8 cellular contexts compared by ENCODE assay signal in the genomic region with DNA sequence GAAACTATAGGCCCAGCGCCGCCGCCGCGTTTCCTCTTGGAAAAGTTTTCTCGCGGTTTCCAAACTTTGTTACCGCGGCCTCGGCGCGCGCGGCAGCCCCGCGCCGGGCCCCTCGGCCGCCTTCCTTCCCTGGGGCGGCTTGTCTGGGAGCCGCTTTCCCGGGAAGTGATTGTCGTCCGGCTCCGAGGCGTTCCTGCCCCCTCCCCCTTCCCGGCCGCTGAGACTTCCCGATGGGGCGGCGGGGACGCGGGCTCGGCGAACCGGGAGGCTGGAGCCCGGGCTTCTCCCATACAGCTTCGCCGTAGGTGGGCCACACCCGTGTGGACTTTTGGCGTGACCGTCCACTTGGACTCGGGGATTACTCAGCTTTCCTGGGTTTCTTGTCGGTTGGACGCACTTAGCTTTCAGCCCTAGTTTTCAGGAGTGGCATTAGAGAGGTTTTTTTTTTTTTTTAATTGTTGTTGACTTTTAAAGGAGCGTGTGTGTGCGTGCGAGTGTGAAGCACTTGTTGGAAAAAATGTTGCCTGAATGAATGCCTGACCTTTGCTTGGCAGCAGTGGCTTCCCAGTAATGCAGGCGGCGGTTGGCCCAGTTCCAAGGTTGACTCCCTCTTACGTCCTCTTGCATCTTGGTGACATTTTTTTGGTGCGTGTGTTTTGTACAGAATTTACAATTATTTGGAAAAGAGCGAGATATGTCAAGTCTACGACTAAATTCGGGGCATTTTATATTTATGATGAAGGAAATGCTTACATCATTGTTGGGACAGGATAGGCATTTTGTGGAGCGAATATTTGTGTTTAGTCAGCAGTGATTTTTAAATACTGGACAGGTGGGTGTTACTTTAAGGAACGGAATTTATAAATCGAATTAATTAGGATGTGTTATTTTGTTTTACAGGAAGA. TPM values are rescaled to one million over a fixed set of nuclear protein-coding genes. Genes with fewer than 3 reads are reported as not detected.
A peak's percentile ranks its signal among the peaks of the same experiment; 100 is the strongest.
DNase-seq lines count a peak whose midpoint lies in the region; TF ChIP-seq lines count a peak whose summit lies in the region.

No MANE protein-coding gene starts in this region.

- peaks cover 6% of the 10 kb centered on the region; the same call in 1 of the 2 replicates for H3K27me3 Mint-ChIP-seq in HFFc6 (ENCODE audit: insufficient read depth)
- peaks cover 16% of the 10 kb centered on the region for H3K27me3 Mint-ChIP-seq in activated CD4-positive, alpha-beta memory T cell treated with anti-CD3 and anti-CD28 coated beads, Interleukin-2, amount 10 ng/mL, durations not matched to agents 7 days and 5 days

- peak; percentile 68 for DNase-seq in DMS114 treated with DMSO at 0.1 percent for 48 hours (lab: John Stamatoyannopoulos, UW; ENCODE audit: unreplicated experiment)
- DNase-seq in HFFc6: peak; percentile 84
- peak; percentile 72 for DNase-seq in NCI-H2227 treated with DMSO at 0.1 percent for 48 hours (lab: John Stamatoyannopoulos, UW)
- DNase-seq in activated CD4-positive, alpha-beta memory T cell treated with anti-CD3 and anti-CD28 coated beads, Interleukin-2, amount 10 ng/mL, durations not matched to agents 7 days and 5 days: peak; percentile 44
- peak; percentile 95 to 98 for DNase-seq in lung microvascular endothelial cell (ENCODE audit: low read depth in 2 of 2)
- peak in 2 of 3 donors; percentile 9 to 16 for DNase-seq in stimulated activated CD4-positive, alpha-beta T cell treated with anti-CD3 and anti-CD28 coated beads, TNF-alpha, amount 100 ng/mL, for 1 hour (ENCODE audit: low read depth in 3 of 3, low spot score in 1 of 3)
- no peak for DNase-seq in cerebellar nuclear complex (lab: John Stamatoyannopoulos, UW)

- CTCF ChIA-PET in activated CD4-positive, alpha-beta memory T cell treated with anti-CD3 and anti-CD28 coated beads, Interleukin-2, amount 10 ng/mL, durations not matched to agents 7 days and 5 days (lab: Charles Lee): no interaction called here

- H3K9me3 Mint-ChIP-seq in HFFc6: no peaks in the 10 kb centered on the region
- no peaks in the 10 kb centered on the region for H3K9me3 Mint-ChIP-seq in activated CD4-positive, alpha-beta memory T cell treated with anti-CD3 and anti-CD28 coated beads, Interleukin-2, amount 10 ng/mL, durations not matched to agents 7 days and 5 days

- H3K4me3 ChIP-seq in endocrine pancreas (ENCODE audit: control insufficient read depth, insufficient read depth, low read length): peak overlapping the region; percentile 87

- H3K36me3 ChIP-seq in endocrine pancreas (ENCODE audit: control insufficient read depth, insufficient read depth, low read length): peaks cover 2% of the 10 kb centered on the region

- peak overlapping the region; percentile 90 for H3K9ac ChIP-seq in endocrine pancreas (ENCODE audit: control insufficient read depth, insufficient read depth, low read length)

- H3K36me3 Mint-ChIP-seq in HFFc6 (ENCODE audit: low read depth): peaks cover 25% of the 10 kb centered on the region
- peaks cover 19% of the 10 kb centered on the region for H3K36me3 Mint-ChIP-seq in activated CD4-positive, alpha-beta memory T cell treated with anti-CD3 and anti-CD28 coated beads, Interleukin-2, amount 10 ng/mL, durations not matched to agents 7 days and 5 days (ENCODE audit: low read depth)

- peaks cover 46% of the 10 kb centered on the region for H3K4me1 Mint-ChIP-seq in HFFc6 (ENCODE audit: low read depth)
- H3K4me1 Mint-ChIP-seq in activated CD4-positive, alpha-beta memory T cell treated with anti-CD3 and anti-CD28 coated beads, Interleukin-2, amount 10 ng/mL, durations not matched to agents 7 days and 5 days: peaks cover 42% of the 10 kb centered on the region

- no peaks in the 10 kb centered on the region for H3K9me3 ChIP-seq in endocrine pancreas (ENCODE audit: control insufficient read depth, low read length)

- POLR2A ChIA-PET in activated CD4-positive, alpha-beta memory T cell treated with anti-CD3 and anti-CD28 coated beads, Interleukin-2, amount 10 ng/mL, durations not matched to agents 7 days and 5 days (lab: Charles Lee): no interaction called here

- TF ChIP-seq CTCF in HFFc6 (IDR thresholded peaks at IDR 0.05): no peak

- peak overlapping the region; percentile 92 for H3K4me3 Mint-ChIP-seq in HFFc6
- peak overlapping the region; percentile 73 for H3K4me3 Mint-ChIP-seq in activated CD4-positive, alpha-beta memory T cell treated with anti-CD3 and anti-CD28 coated beads, Interleukin-2, amount 10 ng/mL, durations not matched to agents 7 days and 5 days

- H3K27ac Mint-ChIP-seq in HFFc6: peak overlapping the region; percentile 81
- H3K27ac Mint-ChIP-seq in activated CD4-positive, alpha-beta memory T cell treated with anti-CD3 and anti-CD28 coated beads, Interleukin-2, amount 10 ng/mL, durations not matched to agents 7 days and 5 days: no peak overlapping the region

- no peaks in the 10 kb centered on the region for H3K27me3 ChIP-seq in endocrine pancreas (ENCODE audit: control insufficient read depth, insufficient read depth, low read length)

- no peaks in the 10 kb centered on the region for H3K4me1 ChIP-seq in endocrine pancreas (ENCODE audit: control insufficient read depth, insufficient read depth, low read length)

RNA-seq across cellular contexts. Expression of gene CTNNA1, which starts 0.8 kb away (rescaled TPM):
- 100 to 1,000 TPM; 282 to 342 (median 292) TPM for total RNA-seq in HFFc6 (2021; fragmentation: NEBNext Ultra II Directional; extraction: Animal tissue kit (Norgen Biotek cat#: 25700))
- total RNA-seq in activated CD4-positive, alpha-beta memory T cell treated with anti-CD3 and anti-CD28 coated beads, Interleukin-2, amount 10 ng/mL, durations not matched to agents 7 days and 5 days: 10 to 100 TPM; 79.8 to 90.5 TPM
- 479 and 529 TPM in 2 replicates for total RNA-seq in lung microvascular endothelial cell

Comparison
In these comparisons a context has a peak if more than half of its experiments do, and no peak if none do; other contexts are left out.
1. DNase-seq: peak in DMS114 treated with DMSO at 0.1 percent for 48 hours (single experiment), HFFc6 (single experiment), NCI-H2227 treated with DMSO at 0.1 percent for 48 hours (single experiment), activated CD4-positive, alpha-beta memory T cell treated with anti-CD3 and anti-CD28 coated beads, Interleukin-2, amount 10 ng/mL, durations not matched to agents 7 days and 5 days (single experiment), lung microvascular endothelial cell (2 of 2) and stimulated activated CD4-positive, alpha-beta T cell treated with anti-CD3 and anti-CD28 coated beads, TNF-alpha, amount 100 ng/mL, for 1 hour (2 of 3); none in cerebellar nuclear complex (0 of 2).